In genomic region chr4:102400898-102401297, GRCh38 we compare ENCODE assay signal across 1 cellular context.
TF ChIP-seq lines count a peak whose summit lies in the region.

No MANE protein-coding gene starts in this region.

TF ChIP-seq in Ishikawa, 13 proteins besides CTCF, POLR2A, EP300 and RAD21 (continued from another document):
- no peak for TF ChIP-seq REST (IDR thresholded peaks at IDR 0.05; ENCODE audit: low read depth)
